28 cellular contexts compared by ENCODE assay signal in genomic region chr5:101176605-101177004, GRCh38.
"Had no signal": no experiment of that assay in that cellular context is flagged by ENCODE, and none has a peak within 500 bp of the region (broad histone marks: within the 10 kb centered on the region; RNA-seq: fewer than 3 reads in every experiment).

No MANE protein-coding gene starts in this region.

- H3K36me3 ChIP-seq: neural progenitor cell, ovary, right lobe of liver, sigmoid colon, suprapubic skin, tibial artery, transverse colon, upper lobe of right lung, vagina had no signal

- H3K4me1 Mint-ChIP-seq: natural killer cell; nephron; neural progenitor cell; stimulated activated memory B cell treated with anti-CD40 and anti-IgM and Interleukin-4, amounts not matched to agents 10 μg/mL and 1 μg/mL and 100 μg/mL, for 72 hours; stimulated activated naive CD8-positive, alpha-beta T cell treated with anti-CD3 and anti-CD28 coated beads, Interleukin-15, amount 100 ng/mL, for 72 hours had no signal

- H3K79me2 ChIP-seq: parathyroid adenoma had no signal

- DNase-seq: natural killer cell; occipital lobe; ovary; psoas muscle; right lobe of liver; sigmoid colon; small intestine; stimulated activated CD4-positive, alpha-beta T cell treated with anti-CD3 and anti-CD28 coated beads, Interleukin-15, amount 100 ng/mL, for 24 hours; stimulated activated CD4-positive, alpha-beta T cell treated with anti-CD3 and anti-CD28 coated beads, Interleukin-2, amount 100 ng/mL, for 24 hours; stimulated activated CD4-positive, alpha-beta T cell treated with anti-CD3 and anti-CD28 coated beads, Interleukin-2, amount 100 ng/mL, for 48 hours; stimulated activated CD4-positive, alpha-beta T cell treated with anti-CD3 and anti-CD28 coated beads, Interleukin-4, amount 100 ng/mL, for 24 hours; stimulated activated naive CD4-positive, alpha-beta T cell; stimulated activated naive CD8-positive, alpha-beta T cell treated with anti-CD3 and anti-CD28 coated beads, Interleukin-15, amount 100 ng/mL, for 72 hours; stimulated activated naive CD8-positive, alpha-beta T cell treated with anti-CD3 and anti-CD28 coated beads, Interleukin-15, Interleukin-2, amounts not matched to agents 100 U/mL and 50 U/mL, for 24 hours; substantia nigra; testis; tibial artery; transverse colon; upper lobe of right lung had no signal

- H3K9me3 ChIP-seq: ovary, psoas muscle, right lobe of liver, suprapubic skin, testis, tibial artery, transverse colon, upper lobe of right lung, vagina had no signal

- H3K27me3 ChIP-seq: neural progenitor cell, ovary, right lobe of liver, sigmoid colon, suprapubic skin, testis, tibial artery, transverse colon, upper lobe of right lung, vagina had no signal

- H3K27me3 Mint-ChIP-seq: progenitor cell of endocrine pancreas; stimulated activated memory B cell treated with anti-CD40 and anti-IgM and Interleukin-4, amounts not matched to agents 10 μg/mL and 1 μg/mL and 100 μg/mL, for 72 hours; stimulated activated naive CD8-positive, alpha-beta T cell treated with anti-CD3 and anti-CD28 coated beads, Interleukin-15, amount 100 ng/mL, for 72 hours; type B pancreatic cell had no signal

- H3K36me3 Mint-ChIP-seq: natural killer cell; neural progenitor cell; stimulated activated memory B cell treated with anti-CD40 and anti-IgM and Interleukin-4, amounts not matched to agents 10 μg/mL and 1 μg/mL and 100 μg/mL, for 72 hours; type B pancreatic cell had no signal

- H2AFZ ChIP-seq: neural progenitor cell, parathyroid adenoma had no signal

- H3K27ac Mint-ChIP-seq: natural killer cell; nephron; neural progenitor cell; progenitor cell of endocrine pancreas; stimulated activated memory B cell treated with anti-CD40 and anti-IgM and Interleukin-4, amounts not matched to agents 10 μg/mL and 1 μg/mL and 100 μg/mL, for 72 hours; stimulated activated naive CD8-positive, alpha-beta T cell treated with anti-CD3 and anti-CD28 coated beads, Interleukin-15, amount 100 ng/mL, for 72 hours; type B pancreatic cell had no signal

- H3K4me2 ChIP-seq: neural progenitor cell had no signal

- H3K27ac ChIP-seq: neural progenitor cell, ovary, parathyroid adenoma, psoas muscle, right lobe of liver, sigmoid colon, suprapubic skin, testis, tibial artery, transverse colon, upper lobe of right lung, vagina had no signal

- ATAC-seq: natural killer cell; psoas muscle; right cardiac atrium; right lobe of liver; stimulated activated memory B cell treated with anti-CD40 and anti-IgM and Interleukin-4, amounts not matched to agents 10 μg/mL and 1 μg/mL and 100 μg/mL, for 72 hours; stimulated activated naive CD8-positive, alpha-beta T cell treated with anti-CD3 and anti-CD28 coated beads, Interleukin-15, amount 100 ng/mL, for 72 hours; stimulated activated naive CD8-positive, alpha-beta T cell treated with anti-CD3 and anti-CD28 coated beads, Interleukin-15, Interleukin-2, amounts not matched to agents 100 U/mL and 50 U/mL, for 24 hours; upper lobe of right lung had no signal

- H3K4me3 ChIP-seq: neural progenitor cell, ovary, psoas muscle, right lobe of liver, sigmoid colon, suprapubic skin, testis, tibial artery, transverse colon, upper lobe of right lung, vagina had no signal

- H3K4me3 Mint-ChIP-seq: natural killer cell; nephron; neural progenitor cell; stimulated activated memory B cell treated with anti-CD40 and anti-IgM and Interleukin-4, amounts not matched to agents 10 μg/mL and 1 μg/mL and 100 μg/mL, for 72 hours; stimulated activated naive CD8-positive, alpha-beta T cell treated with anti-CD3 and anti-CD28 coated beads, Interleukin-15, amount 100 ng/mL, for 72 hours; type B pancreatic cell had no signal

- H3K9ac ChIP-seq: neural progenitor cell, parathyroid adenoma had no signal

- H3K4me1 ChIP-seq: neural progenitor cell, parathyroid adenoma, psoas muscle, right lobe of liver, sigmoid colon, suprapubic skin, testis, tibial artery, transverse colon, upper lobe of right lung, vagina had no signal

- FAIRE-seq: small intestine had no signal
